In the genomic region with DNA sequence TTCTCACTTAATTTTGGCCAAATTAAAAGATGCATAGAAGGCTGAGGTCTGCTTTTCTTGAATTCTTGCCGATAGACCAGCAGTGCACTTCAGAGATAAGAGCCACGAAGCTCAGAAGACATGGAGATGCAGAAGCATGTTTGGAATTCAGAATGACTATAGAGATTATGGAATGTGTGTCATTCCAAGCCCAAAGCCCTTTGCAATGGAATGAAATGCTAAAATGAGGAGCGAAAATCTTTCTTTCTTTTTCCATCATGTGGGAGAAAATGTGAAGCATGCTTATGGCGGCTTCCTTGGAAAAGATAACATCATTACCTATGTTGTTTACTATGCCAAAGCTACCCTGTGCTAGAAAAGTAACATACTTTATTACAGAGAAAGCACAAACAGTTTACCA, we compare ENCODE assay signal across 8 cellular contexts.
"Had no signal": no experiment of that assay in that cellular context is flagged by ENCODE, and none has a peak within 500 bp of the region (broad histone marks: within the 10 kb centered on the region; RNA-seq: fewer than 3 reads in every experiment).

No MANE protein-coding gene starts in this region.

- H3K27ac Mint-ChIP-seq: IgD-negative memory B cell had no signal

- H3K9me3 Mint-ChIP-seq: H9 had no signal

- H3K27ac ChIP-seq: HL-60, KMS-11 had no signal

- H3K4me2 ChIP-seq: KMS-11 had no signal

- H3K9ac ChIP-seq: KMS-11 had no signal

- H3K36me3 Mint-ChIP-seq: IgD-negative memory B cell had no signal

- FAIRE-seq: HepG2 had no signal

- H3K4me3 Mint-ChIP-seq: H9, IgD-negative memory B cell had no signal

- H3K4me1 Mint-ChIP-seq: IgD-negative memory B cell had no signal

- DNase-seq: GOT3, H9, HCEC 1CT, KBM-7 had no signal
